28 cellular contexts compared by ENCODE assay signal in genomic region chr6:64996301-64996700, GRCh38.
"Had no signal": no experiment of that assay in that cellular context is flagged by ENCODE, and none has a peak within 500 bp of the region (broad histone marks: within the 10 kb centered on the region; RNA-seq: fewer than 3 reads in every experiment).

No MANE protein-coding gene starts in this region.

- H3K27me3 Mint-ChIP-seq: activated naive CD8-positive, alpha-beta T cell treated with anti-CD3 and anti-CD28 coated beads, Interleukin-2, amount 10 ng/mL, durations not matched to agents 7 days and 5 days had no signal

- H3K36me3 ChIP-seq: breast epithelium, MG63, WERI-Rb-1 had no signal

- H3K4me2 ChIP-seq: PC-9 had no signal

- H3K4me1 Mint-ChIP-seq: activated naive CD8-positive, alpha-beta T cell treated with anti-CD3 and anti-CD28 coated beads, Interleukin-2, amount 10 ng/mL, durations not matched to agents 7 days and 5 days had no signal

- DNase-seq: activated CD4-positive, alpha-beta T cell treated with anti-CD3 and anti-CD28 coated beads for 1 hour; activated CD4-positive, alpha-beta T cell treated with anti-CD3 and anti-CD28 coated beads for 48 hours; activated CD4-positive, CD25-positive, alpha-beta regulatory T cell; activated CD8-positive, alpha-beta memory T cell treated with anti-CD3 and anti-CD28 coated beads, Interleukin-2, amount 50 U/mL, for 4 hours; activated effector memory CD4-positive, alpha-beta T cell treated with Interleukin-2 at 50 U/mL for 16 hours; activated naive CD4-positive, alpha-beta T cell; activated naive CD4-positive, alpha-beta T cell treated with anti-CD3 and anti-CD28 coated beads, Interleukin-2, amount 50 U/mL, for 16 hours; activated naive CD8-positive, alpha-beta T cell treated with anti-CD3 and anti-CD28 coated beads, Interleukin-2, amount 10 ng/mL, durations not matched to agents 7 days and 5 days; activated T-cell treated with anti-CD3 and anti-CD28 coated beads, Interleukin-2, amount 50 U/mL, for 48 hours; caudate nucleus; cerebellar nuclear complex; Kasumi-1; KG1; MG63; NCI-H1048; NCI-H1436 treated with DMSO at 0.1 percent for 48 hours; NCI-H1694 treated with DMSO at 0.1 percent for 48 hours; NCI-H2029; NCI-H524 treated with DMSO at 0.1 percent for 48 hours; PC-9; Right ventricle myocardium superior; SW 1271; T-helper 1 cell; T-helper 2 cell; T-helper 9 cell; WERI-Rb-1 had no signal

- H3K9me3 ChIP-seq: breast epithelium, MG63 had no signal

- H3K27me3 ChIP-seq: breast epithelium, MG63 had no signal

- H2AFZ ChIP-seq: PC-9 had no signal

- H3K9me3 Mint-ChIP-seq: activated naive CD8-positive, alpha-beta T cell treated with anti-CD3 and anti-CD28 coated beads, Interleukin-2, amount 10 ng/mL, durations not matched to agents 7 days and 5 days had no signal

- H3K27ac Mint-ChIP-seq: activated naive CD8-positive, alpha-beta T cell treated with anti-CD3 and anti-CD28 coated beads, Interleukin-2, amount 10 ng/mL, durations not matched to agents 7 days and 5 days had no signal

- H3K27ac ChIP-seq: breast epithelium, PC-9, RWPE1, WERI-Rb-1 had no signal

- H3K4me1 ChIP-seq: breast epithelium had no signal

- H3K4me3 Mint-ChIP-seq: activated naive CD8-positive, alpha-beta T cell treated with anti-CD3 and anti-CD28 coated beads, Interleukin-2, amount 10 ng/mL, durations not matched to agents 7 days and 5 days had no signal

- H3K4me3 ChIP-seq: breast epithelium, MG63, PC-9 had no signal

- H3K36me3 Mint-ChIP-seq: activated naive CD8-positive, alpha-beta T cell treated with anti-CD3 and anti-CD28 coated beads, Interleukin-2, amount 10 ng/mL, durations not matched to agents 7 days and 5 days had no signal
